In genomic region chr19:11137542-11138384, GRCh38 we compare ENCODE assay signal across 1 cellular context.
TF ChIP-seq lines count a peak whose summit lies in the region.

No MANE protein-coding gene starts in this region.

TF ChIP-seq in HepG2, 621 proteins besides CTCF, POLR2A, EP300 and RAD21 (continued from another document and continues in another):
- TF ChIP-seq EHMT2 (IDR thresholded peaks at IDR 0.05; ENCODE audit: borderline replicate concordance, low read depth, low read length) (no peak), MAX (IDR thresholded peaks at IDR 0.05) (peak; percentile 32; the same call in 1 of the 2 replicates), NAIF1 (CRISPR knock-in tag; IDR thresholded peaks at IDR 0.05; ENCODE audit: borderline replicate concordance) (no peak), ZBTB43 (CRISPR knock-in tag; conservative IDR thresholded peaks at IDR 0.05) (no peak), ZNF564 (CRISPR knock-in tag; IDR thresholded peaks at IDR 0.05) (no peak), MYNN (CRISPR knock-in tag; IDR thresholded peaks at IDR 0.05; ENCODE audit: low read depth) (no peak), ZNF136 (CRISPR knock-in tag; IDR thresholded peaks at IDR 0.05; ENCODE audit: low read depth) (no peak), ZNF329 (CRISPR knock-in tag; IDR thresholded peaks at IDR 0.05; ENCODE audit: low read depth) (no peak), ASH2L (IDR thresholded peaks at IDR 0.05; ENCODE audit: insufficient read length, low read depth, low read length) (no peak), ETS1 (CRISPR knock-in tag; IDR thresholded peaks at IDR 0.05) (no peak), ONECUT2 (CRISPR knock-in tag; IDR thresholded peaks at IDR 0.05) (peak; percentile 64; the same call in 1 of the 2 replicates), MEIS1 (CRISPR knock-in tag; IDR thresholded peaks at IDR 0.05; ENCODE audit: borderline replicate concordance) (peak; percentile 37; the same call in 1 of the 2 replicates), IRF9 (CRISPR knock-in tag; IDR thresholded peaks at IDR 0.05; ENCODE audit: borderline replicate concordance) (no peak), ELF1 (CRISPR knock-in tag; IDR thresholded peaks at IDR 0.05) (no peak; the same call in 1 of the 2 replicates), SMARCC2 (IDR thresholded peaks at IDR 0.05) (no peak), RNF2 (conservative IDR thresholded peaks at IDR 0.05; ENCODE audit: low read depth) (no peak), ZNF343 (CRISPR knock-in tag; IDR thresholded peaks at IDR 0.05) (no peak), YEATS4 (CRISPR knock-in tag; IDR thresholded peaks at IDR 0.05; ENCODE audit: borderline replicate concordance) (no peak), ZNF766 (CRISPR knock-in tag; IDR thresholded peaks at IDR 0.05; ENCODE audit: borderline replicate concordance) (no peak), ZNF616 (CRISPR knock-in tag; IDR thresholded peaks at IDR 0.05; ENCODE audit: low read depth) (no peak), ZNF563 (CRISPR knock-in tag; IDR thresholded peaks at IDR 0.05) (no peak), ZNF468 (CRISPR knock-in tag; IDR thresholded peaks at IDR 0.05) (no peak), ZNF710 (CRISPR knock-in tag; IDR thresholded peaks at IDR 0.05; ENCODE audit: borderline replicate concordance) (no peak; the same call in 1 of the 2 replicates), ZFP36L2 (CRISPR knock-in tag; IDR thresholded peaks at IDR 0.05) (no peak), ZNF549 (CRISPR knock-in tag; IDR thresholded peaks at IDR 0.05) (no peak), GPN1 (CRISPR knock-in tag; IDR thresholded peaks at IDR 0.05; ENCODE audit: borderline replicate concordance) (no peak), GMEB1 (CRISPR knock-in tag; IDR thresholded peaks at IDR 0.05; ENCODE audit: borderline replicate concordance) (no peak), ZNF180 (CRISPR knock-in tag; IDR thresholded peaks at IDR 0.05; ENCODE audit: borderline replicate concordance, low read depth) (no peak), SMYD3 (CRISPR knock-in tag; IDR thresholded peaks at IDR 0.05) (no peak), POGZ (CRISPR knock-in tag; IDR thresholded peaks at IDR 0.05) (no peak), CEBPB (IDR thresholded peaks at IDR 0.05; ENCODE audit: borderline replicate concordance, low read depth, low read length) (no peak), ATM (IDR thresholded peaks at IDR 0.05; ENCODE audit: borderline replicate concordance) (no peak), TFDP1 (CRISPR knock-in tag; IDR thresholded peaks at IDR 0.05; ENCODE audit: borderline replicate concordance) (peak; percentile 69), KDM5B (CRISPR knock-in tag; IDR thresholded peaks at IDR 0.05; ENCODE audit: borderline replicate concordance) (peak; percentile 30; the same call in 1 of the 2 replicates), ZMYM4 (CRISPR knock-in tag; IDR thresholded peaks at IDR 0.05) (no peak), TAF1 (CRISPR knock-in tag; IDR thresholded peaks at IDR 0.05) (no peak), KDM3A (CRISPR knock-in tag; IDR thresholded peaks at IDR 0.05; ENCODE audit: low read depth) (0 out of 2 replicates have a peak, but pooled peaks have one; percentile 29), ZNF547 (CRISPR knock-in tag; IDR thresholded peaks at IDR 0.05) (peak; percentile 50; the same call in 1 of the 2 replicates), ZBTB37 (CRISPR knock-in tag; IDR thresholded peaks at IDR 0.05) (no peak), USF2 (IDR thresholded peaks at IDR 0.05; ENCODE audit: low read depth, low read length) (no peak), USF2 (CRISPR knock-in tag; IDR thresholded peaks at IDR 0.05; ENCODE audit: borderline replicate concordance) (no peak), ARID5B (CRISPR knock-in tag; IDR thresholded peaks at IDR 0.05) (peak; percentile 8; the same call in 1 of the 2 replicates), HIC2 (CRISPR knock-in tag; IDR thresholded peaks at IDR 0.05; ENCODE audit: low read depth) (no peak), ARNT (IDR thresholded peaks at IDR 0.05) (no peak), ZNF761 (CRISPR knock-in tag; conservative IDR thresholded peaks at IDR 0.05) (no peak), ELF3 (CRISPR knock-in tag; IDR thresholded peaks at IDR 0.05) (peak; percentile 41; the same call in 1 of the 2 replicates), ZNF614 (CRISPR knock-in tag; IDR thresholded peaks at IDR 0.05; ENCODE audit: borderline replicate concordance) (no peak)
